In the genomic region with DNA sequence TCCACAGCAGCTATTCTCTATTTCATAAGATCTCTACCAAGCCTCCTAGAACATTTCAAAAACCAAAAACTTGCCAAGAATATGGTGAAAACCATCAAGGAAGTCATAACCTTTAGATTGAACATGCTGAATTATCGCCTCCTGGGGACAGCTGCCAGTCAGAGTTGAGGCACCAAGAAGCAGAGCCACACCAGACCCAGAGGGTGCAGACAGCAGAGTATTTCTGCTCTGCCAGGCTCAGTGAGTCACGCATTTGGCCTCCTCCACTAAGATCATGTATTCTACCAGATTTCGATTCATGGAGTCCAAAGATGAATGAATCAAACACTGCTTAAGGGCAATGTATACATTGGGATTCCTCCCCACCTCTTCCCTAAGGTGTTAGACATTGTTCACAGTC, we compare ENCODE assay signal across 12 cellular contexts. TPM values are rescaled to one million over a fixed set of nuclear protein-coding genes. Genes with fewer than 3 reads are reported as not detected.
DNase-seq lines count a peak whose midpoint lies in the region; ATAC-seq and TF ChIP-seq lines count a peak whose summit lies in the region.
"Had no signal": no experiment of that assay in that cellular context is flagged by ENCODE, and none has a peak within 500 bp of the region (broad histone marks: within the 10 kb centered on the region; RNA-seq: fewer than 3 reads in every experiment).

No MANE protein-coding gene starts in this region.

- no peak overlapping the region for H3K4ac ChIP-seq in neuronal stem cell (ENCODE audit: low read length)

- H2AFZ ChIP-seq in neuronal stem cell (ENCODE audit: low read length) = no peak overlapping the region

- no peak overlapping the region for H4K8ac ChIP-seq in neuronal stem cell (ENCODE audit: low read depth, low read length)

- H3K14ac ChIP-seq in neuronal stem cell (ENCODE audit: low read length) = no peak overlapping the region

- no peak overlapping the region for H2AK5ac ChIP-seq in neuronal stem cell (ENCODE audit: low read depth, low read length)

- no peaks in the 10 kb centered on the region for H3K79me1 ChIP-seq in neuronal stem cell (ENCODE audit: low read depth, low read length)

- H3K9me3 ChIP-seq in psoas muscle (no peaks in the 10 kb centered on the region), neuronal stem cell (replicated peaks in 1 of 2; ENCODE audit: control insufficient read depth in 2 of 2, insufficient read depth in 1 of 2, low read depth in 1 of 2, low read length in 2 of 2) (peaks cover 0 to 5% of the 10 kb centered on the region in 2 donors)
- H3K9me3 ChIP-seq: mucosa of descending colon had no signal

- no peak overlapping the region for H3K4me2 ChIP-seq in neuronal stem cell (ENCODE audit: insufficient read depth, low read length, poor library complexity, severe bottlenecking)

- H2BK5ac ChIP-seq in neuronal stem cell (ENCODE audit: low read length) = no peak overlapping the region

- peak overlapping the region; percentile 67 for H3K4me3 ChIP-seq in fibroblast of pulmonary artery (replicated peaks; ENCODE audit: low read depth, low read length)
- H3K4me3 ChIP-seq in psoas muscle = peak overlapping the region; percentile 72
- peak overlapping the region in 1 of 2 donors; percentile 63 for H3K4me3 ChIP-seq in neuronal stem cell (ENCODE audit: low read length in 2 of 2)
- H3K4me3 ChIP-seq: mucosa of descending colon had no signal

- H3K4me1 ChIP-seq in psoas muscle = peaks cover 6% of the 10 kb centered on the region
- H3K4me1 ChIP-seq in neuronal stem cell (ENCODE audit: control insufficient read depth in 2 of 2, insufficient read depth in 1 of 2, low read depth in 1 of 2, low read length in 2 of 2) = peaks cover 6 to 28% of the 10 kb centered on the region in 2 donors

- peak; percentile 82 for DNase-seq in Daoy (ENCODE audit: low read depth)
- DNase-seq in RKO (ENCODE audit: low spot score) = peak; percentile 20
- DNase-seq in fibroblast of pulmonary artery (ENCODE audit: low read depth) = no peak
- no peak for DNase-seq in psoas muscle
- DNase-seq in NCI-H1694 treated with DMSO at 0.1 percent for 48 hours (lab: John Stamatoyannopoulos, UW) = no peak
- no peak for DNase-seq in neuronal stem cell (ENCODE audit: low spot score)
- DNase-seq: DMS79 treated with DMSO at 0.1 percent for 48 hours, mucosa of descending colon, NCI-H2227 treated with DMSO at 0.1 percent for 48 hours, T-helper 1 cell had no signal

- H3K18ac ChIP-seq in neuronal stem cell (ENCODE audit: low read length) = no peak overlapping the region

- no peak overlapping the region for H2BK15ac ChIP-seq in neuronal stem cell (ENCODE audit: low read length)

- no peak overlapping the region for H3K9ac ChIP-seq in neuronal stem cell (ENCODE audit: low read depth, low read length, poor library complexity)

- 60 to 80% (median 68%) methylated on average over 3 of the region's 3 CpGs for WGBS in psoas muscle, 3 donors
- no CpG with 5 or more reads among the region's 3 CpGs for WGBS in neuronal stem cell (ENCODE audit: extremely low coverage in 2 of 2, insufficient read length in 2 of 2, insufficient replicate concordance in 1 of 2), 2 donors

- ATAC-seq in psoas muscle = no peak
- ATAC-seq in GM18517 (IDR thresholded peaks at IDR 0.05; ENCODE audit: unreplicated experiment) = no peak
- ATAC-seq in HG03039 (IDR thresholded peaks at IDR 0.05; ENCODE audit: unreplicated experiment) = no peak
- ATAC-seq: mucosa of descending colon had no signal

- no peak overlapping the region for H3K27ac ChIP-seq in psoas muscle
- no peak overlapping the region for H3K27ac ChIP-seq in neuronal stem cell (replicated peaks; ENCODE audit: low read length)

- H4K91ac ChIP-seq in neuronal stem cell (ENCODE audit: low read depth, low read length, poor library complexity) = no peak overlapping the region

- intact Hi-C loops in psoas muscle (cut with DNase I) = no loop called here

- no peak overlapping the region for H2BK120ac ChIP-seq in neuronal stem cell (ENCODE audit: low read depth, low read length)

- H3K27me3 ChIP-seq in psoas muscle (ENCODE audit: insufficient read depth in 3 of 3, low read length in 2 of 3) (peaks cover 7 to 61% (median 18%) of the 10 kb centered on the region in 3 donors), neuronal stem cell (ENCODE audit: control insufficient read depth in 3 of 3, insufficient read depth in 3 of 3, low read depth in 1 of 3, low read length in 3 of 3) (peaks cover 0 to 30% (median 0%) of the 10 kb centered on the region in 3 experiments)

- H3K36me3 ChIP-seq in psoas muscle (ENCODE audit: insufficient read depth in 1 of 2, low read depth in 1 of 2) (no peaks in the 10 kb centered on the region), neuronal stem cell (replicated peaks in 1 of 2; ENCODE audit: control insufficient read depth in 2 of 2, insufficient read depth in 2 of 2, low read length in 2 of 2) (peaks cover 2 to 57% of the 10 kb centered on the region in 2 donors)

- no peak for TF ChIP-seq CTCF in fibroblast of pulmonary artery (IDR thresholded peaks at IDR 0.05; ENCODE audit: low read length, missing control alignments)
- TF ChIP-seq CTCF in psoas muscle (IDR thresholded peaks at IDR 0.05) = no peak

- H2BK12ac ChIP-seq in neuronal stem cell (ENCODE audit: low read length) = no peak overlapping the region

- no peak overlapping the region for H3K23ac ChIP-seq in neuronal stem cell (ENCODE audit: low read depth, low read length, poor library complexity)

RNA-seq across cellular contexts. Expression of gene F3, which starts 2.1 kb away (rescaled TPM):
- 73.0 and 96.7 TPM in 2 replicates for total RNA-seq in Daoy (2014; rRNA removed; shearing (Covaris generic))
- 1 to 10 TPM; 1.5 to 5.8 (median 4.4) TPM for total RNA-seq in psoas muscle
- 1 to 10 TPM; 2.6 to 5.6 (median 3.8) TPM for polyA plus RNA-seq in psoas muscle
- polyA plus RNA-seq in neuronal stem cell (2013, experiment 1 of 2) = 8.1 TPM
- 7.8 TPM for polyA plus RNA-seq in neuronal stem cell (2013, experiment 2 of 2)

Comparison
In these comparisons a context has a peak if more than half of its experiments do, and no peak if none do; other contexts are left out.
1. DNase-seq: peak in Daoy (single experiment) and RKO (single experiment); none in fibroblast of pulmonary artery (single experiment), psoas muscle (0 of 2), NCI-H1694 treated with DMSO at 0.1 percent for 48 hours (single experiment) and neuronal stem cell (single experiment).
2. RNA of gene F3, which starts 2.1 kb away (total RNA-seq): 73.0 to 96.7 TPM in Daoy; 1.5 to 5.8 TPM in psoas muscle; every median in the first group is over 10 times any median in the second.